1 cellular context compared by ENCODE assay signal in the genomic region with DNA sequence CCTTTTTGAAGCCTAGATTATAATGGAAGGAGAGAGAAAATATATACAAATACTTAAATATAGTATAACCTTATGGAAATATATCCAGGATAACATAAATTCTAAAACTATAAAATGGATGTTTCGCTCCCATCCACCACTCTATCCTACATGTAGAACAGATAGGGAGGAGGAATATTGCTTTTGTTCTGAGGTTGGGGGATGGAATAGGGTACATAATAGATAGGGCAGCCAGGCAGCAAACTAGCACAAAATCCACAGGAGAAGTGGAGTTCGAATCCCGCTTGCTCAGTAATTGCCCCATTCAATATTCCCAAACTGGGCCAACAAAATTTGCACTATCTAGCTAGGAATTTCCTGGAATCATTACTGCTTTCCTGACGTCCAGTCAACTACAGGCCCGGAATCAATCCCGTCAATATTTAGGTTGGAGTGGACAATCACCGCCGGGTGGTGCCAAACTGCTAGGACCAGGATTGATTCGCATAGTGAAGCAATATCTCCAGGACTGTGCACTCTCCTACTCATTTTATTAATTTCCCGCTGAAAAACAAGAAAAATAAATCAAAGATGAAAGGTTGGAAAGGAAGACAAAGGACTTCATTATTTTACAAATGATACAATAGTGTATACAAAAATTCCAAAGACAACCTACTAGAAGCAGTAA.
TF ChIP-seq lines count a peak whose summit lies in the region.

No MANE protein-coding gene starts in this region.

TF ChIP-seq in HepG2, 621 proteins besides CTCF, POLR2A, EP300 and RAD21 (continued from another document):
- no peak for TF ChIP-seq CEBPZ (IDR thresholded peaks at IDR 0.05; ENCODE audit: low read length)
- no peak for TF ChIP-seq ISL2 (CRISPR knock-in tag; IDR thresholded peaks at IDR 0.05)
- peak; percentile 68 for TF ChIP-seq SMC3 (IDR thresholded peaks at IDR 0.05; ENCODE audit: low read length)
- TF ChIP-seq STAG1 (CRISPR knock-in tag; IDR thresholded peaks at IDR 0.05), result peak; percentile 73
- TF ChIP-seq CEBPG (CRISPR knock-in tag; IDR thresholded peaks at IDR 0.05), result peak; percentile 79
- TF ChIP-seq, protein P1, sequence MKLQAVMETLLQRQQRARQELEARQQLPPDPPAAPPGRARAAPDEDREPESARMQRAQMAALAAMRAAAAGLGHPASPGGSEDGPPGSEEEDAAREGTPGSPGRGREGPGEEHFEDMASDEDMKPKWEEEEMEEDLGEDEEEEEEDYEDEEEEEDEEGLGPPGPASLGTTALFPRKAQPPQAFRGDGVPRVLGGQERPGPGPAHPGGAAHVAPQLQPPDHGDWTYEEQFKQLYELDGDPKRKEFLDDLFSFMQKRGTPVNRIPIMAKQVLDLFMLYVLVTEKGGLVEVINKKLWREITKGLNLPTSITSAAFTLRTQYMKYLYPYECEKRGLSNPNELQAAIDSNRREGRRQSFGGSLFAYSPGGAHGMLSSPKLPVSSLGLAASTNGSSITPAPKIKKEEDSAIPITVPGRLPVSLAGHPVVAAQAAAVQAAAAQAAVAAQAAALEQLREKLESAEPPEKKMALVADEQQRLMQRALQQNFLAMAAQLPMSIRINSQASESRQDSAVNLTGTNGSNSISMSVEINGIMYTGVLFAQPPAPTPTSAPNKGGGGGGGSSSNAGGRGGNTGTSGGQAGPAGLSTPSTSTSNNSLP (IDR thresholded peaks at IDR 0.05; ENCODE audit: low read depth, low read length), result no peak
